In the genomic region with DNA sequence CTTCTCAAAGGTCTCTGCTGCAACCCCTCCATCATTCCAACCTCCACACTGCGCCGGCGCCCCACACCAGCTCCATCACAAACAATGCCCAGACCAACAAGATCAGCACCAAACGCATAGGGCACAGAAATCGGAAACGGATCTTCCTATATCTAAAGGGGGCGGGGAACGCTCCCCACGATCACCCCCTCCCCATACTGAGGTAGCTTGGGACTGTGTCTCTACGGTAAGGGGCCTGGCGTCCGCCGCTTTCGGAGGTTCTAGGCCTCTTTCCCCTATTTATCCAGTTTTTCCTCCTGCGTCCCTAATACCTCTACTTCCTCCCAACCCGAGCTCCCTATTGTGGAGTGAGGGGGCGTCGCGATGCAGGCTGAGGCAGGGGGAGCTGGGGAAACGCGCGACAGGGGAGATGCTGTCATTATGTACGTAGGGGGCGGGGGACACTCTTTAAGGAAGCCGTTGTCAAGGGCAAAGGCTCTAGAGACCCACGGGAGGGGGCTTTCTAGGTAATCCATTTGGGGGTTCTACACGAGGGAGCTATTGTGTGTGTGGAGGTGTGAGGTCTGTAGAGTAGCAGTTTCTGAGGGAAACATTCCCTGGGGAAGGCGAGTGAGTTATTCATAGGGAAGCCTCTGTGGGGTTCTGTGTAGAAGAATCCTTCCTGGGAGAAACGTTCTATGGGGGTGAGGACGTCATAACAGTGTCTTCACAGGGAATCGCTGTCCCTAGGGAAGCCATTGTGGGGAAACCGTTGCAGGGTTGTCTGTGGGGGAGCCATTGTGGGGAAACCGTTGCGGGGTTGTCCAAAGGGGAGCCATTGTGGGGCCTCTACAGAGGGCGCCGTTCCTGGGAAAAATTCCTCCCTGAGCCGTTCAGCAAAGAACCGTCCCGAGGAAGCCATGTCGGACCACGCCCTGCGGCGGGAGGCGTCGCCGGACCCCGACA, we compare ENCODE assay signal across 8 cellular contexts. TPM values are rescaled to one million over a fixed set of nuclear protein-coding genes. Genes with fewer than 3 reads are reported as not detected.
A peak's percentile ranks its signal among the peaks of the same experiment; 100 is the strongest.
DNase-seq lines count a peak whose midpoint lies in the region; ATAC-seq, FAIRE-seq and TF ChIP-seq lines count a peak whose summit lies in the region.

No MANE protein-coding gene starts in this region.

- intact Hi-C loops in left cardiac atrium (cut with DNase I), result loop anchor here in 1 of 2 donors (10.0 kb wide), 1 partner anchor 232 kb away; a partner anchor contains a TSS

- no peaks in the 10 kb centered on the region for H3K9me3 ChIP-seq in A549

- TF ChIP-seq CTCF in A549 (IDR thresholded peaks at IDR 0.05) (no peak; the same call in 2 of the 3 replicates), osteocyte (IDR thresholded peaks at IDR 0.05) (no peak)

- WGBS in A549 (ENCODE audit: missing lambda C conversion rate), result 32% methylated on average over 47 of the region's 47 CpGs

- H3K27me3 Mint-ChIP-seq in osteocyte (ENCODE audit: unreplicated experiment), result peaks cover 5% of the 10 kb centered on the region

- no peak for TF ChIP-seq EP300 in A549 (IDR thresholded peaks at IDR 0.05)

- peaks cover 17% of the 10 kb centered on the region for H3K4me1 ChIP-seq in A549

- H3K4me3 Mint-ChIP-seq in osteocyte (ENCODE audit: unreplicated experiment), result peak overlapping the region; percentile 83

- no peaks in the 10 kb centered on the region for H3K9me3 Mint-ChIP-seq in osteocyte (ENCODE audit: unreplicated experiment)

- no peak for FAIRE-seq in A549 (lab: Jason Lieb, UNC)

- no peak for TF ChIP-seq POLR2A in A549 (IDR thresholded peaks at IDR 0.05; ENCODE audit: low read length)

- peak; percentile 48; a peak in 5 of 6 replicates for ATAC-seq in A549
- ATAC-seq in GM18511 (IDR thresholded peaks at IDR 0.05; ENCODE audit: unreplicated experiment), result peak; percentile 2
- ATAC-seq in left cardiac atrium, result peak; percentile 21 to 22

- peak overlapping the region; percentile 85 for H3K27ac Mint-ChIP-seq in osteocyte (ENCODE audit: unreplicated experiment)

- no peak for TF ChIP-seq RAD21 in A549 (conservative IDR thresholded peaks at IDR 0.05 in 1 of 2, IDR thresholded peaks at IDR 0.05 in 1 of 2)

- H3K4me1 Mint-ChIP-seq in osteocyte (ENCODE audit: unreplicated experiment), result peaks cover 31% of the 10 kb centered on the region

- peak overlapping the region; percentile 86 for H3K4me2 ChIP-seq in A549

- peak overlapping the region; percentile 89 to 94 for H3K27ac ChIP-seq in A549
- H3K27ac ChIP-seq in angular gyrus (ENCODE audit: low read depth, low read length), result peak overlapping the region; percentile 88

- no peaks in the 10 kb centered on the region for H3K36me3 Mint-ChIP-seq in osteocyte (ENCODE audit: unreplicated experiment)

- DNase-seq in A549 (ENCODE audit: low read depth in 1 of 2, low spot score in 1 of 2) (peak in 1 of 2 experiments; percentile 64), NCI-H526 (lab: John Stamatoyannopoulos, UW) (peak; percentile 31 to 86), left cardiac atrium (peak; percentile 69), osteocyte (ENCODE audit: extremely low spot score, unreplicated experiment) (no peak), NCI-H187 (lab: John Stamatoyannopoulos, UW) (no peak), NCI-H226 (no peak)

- peak overlapping the region; percentile 83 for H3K4me3 ChIP-seq in A549

- CTCF ChIA-PET in A549 (lab: Yijun Ruan, JAX), result interaction anchor here (0.5 to 2.4 kb wide), 7 partner anchors 8 to 184 kb away, joined by 3 to 14 read pairs (median 3); no protein-coding TSS in a partner anchor

- POLR2A ChIA-PET in A549 (lab: Yijun Ruan, JAX), result interaction anchor here (0.6 to 2.9 kb wide), 2 partner anchors 64 to 77 kb away, joined by 3 to 8 read pairs; a partner anchor contains a TSS

TF ChIP-seq in A549, 52 proteins besides CTCF, POLR2A, EP300 and RAD21:
- TF ChIP-seq, protein P1, sequence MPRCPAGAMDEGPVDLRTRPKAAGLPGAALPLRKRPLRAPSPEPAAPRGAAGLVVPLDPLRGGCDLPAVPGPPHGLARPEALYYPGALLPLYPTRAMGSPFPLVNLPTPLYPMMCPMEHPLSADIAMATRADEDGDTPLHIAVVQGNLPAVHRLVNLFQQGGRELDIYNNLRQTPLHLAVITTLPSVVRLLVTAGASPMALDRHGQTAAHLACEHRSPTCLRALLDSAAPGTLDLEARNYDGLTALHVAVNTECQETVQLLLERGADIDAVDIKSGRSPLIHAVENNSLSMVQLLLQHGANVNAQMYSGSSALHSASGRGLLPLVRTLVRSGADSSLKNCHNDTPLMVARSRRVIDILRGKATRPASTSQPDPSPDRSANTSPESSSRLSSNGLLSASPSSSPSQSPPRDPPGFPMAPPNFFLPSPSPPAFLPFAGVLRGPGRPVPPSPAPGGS (IDR thresholded peaks at IDR 0.05), result no peak
- 0 out of 2 replicates have a peak, but pooled peaks have one; percentile 26 for TF ChIP-seq HOXB5 (CRISPR knock-in tag; IDR thresholded peaks at IDR 0.05)
TF ChIP-seq in A549: peak in this region for 1.

RNA-seq across cellular contexts. Expression of a gene that starts 0.7 kb away (rescaled TPM):
- polyA plus RNA-seq in A549 (2011; rRNA removed), result 7.5 and 8.2 TPM in 2 replicates
- 1.8 and 2.4 TPM in 2 replicates for polyA plus RNA-seq in A549 (2012; cell fraction: cytosol; rRNA removed)
- 5.4 and 8.1 TPM in 2 replicates for polyA plus RNA-seq in A549 (2012; cell fraction: nucleus; rRNA removed)
- 4.3 to 6.2 TPM (median 4.9 TPM) in 3 replicates for polyA plus RNA-seq in A549 (2017; fragmentation: RNase III; extraction: RNeasy Plus Mini Kit Qiagen cat#74134 plus additional on column Dnase treatment)
- 8.4 and 8.5 TPM in 2 replicates for polyA minus RNA-seq in A549 (2011; rRNA and poly(A)+ RNA removed)
- total RNA-seq in left cardiac atrium, result 10 to 100 TPM; 17.2 TPM
- 13.7 and 15.1 TPM in 2 replicates for total RNA-seq in osteocyte

Comparison
In these comparisons a context has a peak if more than half of its experiments do, and no peak if none do; other contexts are left out.
1. DNase-seq: peak in NCI-H526 (2 of 2) and left cardiac atrium (single experiment); none in osteocyte (single experiment), NCI-H187 (0 of 2) and NCI-H226 (single experiment).
2. Peak in every context shown above with its lines, with median percentiles within 50 percentile points of each other: ATAC-seq.